Comparison of ENCODE assay signal across 16 cellular contexts in the genomic region with DNA sequence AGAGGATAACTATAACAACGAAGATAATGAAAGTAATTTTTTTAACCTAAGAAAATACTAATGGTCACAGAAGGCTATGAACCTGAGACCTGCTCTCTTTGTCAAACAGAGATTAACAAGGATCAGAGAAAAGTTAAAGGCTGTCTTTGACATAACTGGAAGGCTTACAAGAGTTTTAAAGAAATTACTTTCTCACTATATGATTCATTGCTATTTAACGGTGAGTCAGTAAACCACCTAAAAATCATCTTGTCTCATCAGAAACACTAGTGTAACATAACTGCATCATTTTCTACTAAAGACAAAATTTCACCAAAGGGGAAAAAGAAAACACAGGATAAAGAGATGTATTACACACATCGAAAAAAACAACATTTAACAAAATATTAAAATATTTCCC. TPM values are rescaled to one million over a fixed set of nuclear protein-coding genes. Genes with fewer than 3 reads are reported as not detected.
DNase-seq lines count a peak whose midpoint lies in the region; ATAC-seq, FAIRE-seq and TF ChIP-seq lines count a peak whose summit lies in the region.
"Had no signal": no experiment of that assay in that cellular context is flagged by ENCODE, and none has a peak within 500 bp of the region (broad histone marks: within the 10 kb centered on the region; RNA-seq: fewer than 3 reads in every experiment).

No MANE protein-coding gene starts in this region.

- ATAC-seq in HG02973 (IDR thresholded peaks at IDR 0.05; ENCODE audit: unreplicated experiment), result no peak
- no peak for ATAC-seq in GM18505 (IDR thresholded peaks at IDR 0.05; ENCODE audit: unreplicated experiment)
- no peak for ATAC-seq in GM21737 (IDR thresholded peaks at IDR 0.05; ENCODE audit: unreplicated experiment)

- H3K4me2 ChIP-seq in fibroblast of lung (ENCODE audit: extremely low read depth, insufficient read depth, low read length), result no peak overlapping the region

- peaks cover 3% of the 10 kb centered on the region for H3K4me1 ChIP-seq in fibroblast of lung (ENCODE audit: control insufficient read depth, extremely low read depth, insufficient read depth, low read length)

- H3K27me3 ChIP-seq in fibroblast of lung (ENCODE audit: control insufficient read depth, insufficient read depth, low read length), result no peaks in the 10 kb centered on the region

- H3K27me3 Mint-ChIP-seq in activated CD4-positive, alpha-beta memory T cell treated with anti-CD3 and anti-CD28 coated beads, Interleukin-2, amount 10 ng/mL, durations not matched to agents 7 days and 5 days, result no peaks in the 10 kb centered on the region

- peak overlapping the region; percentile 53 for H3K27ac Mint-ChIP-seq in activated CD4-positive, alpha-beta memory T cell treated with anti-CD3 and anti-CD28 coated beads, Interleukin-2, amount 10 ng/mL, durations not matched to agents 7 days and 5 days

- CTCF ChIA-PET in activated CD4-positive, alpha-beta memory T cell treated with anti-CD3 and anti-CD28 coated beads, Interleukin-2, amount 10 ng/mL, durations not matched to agents 7 days and 5 days (lab: Charles Lee), result no interaction called here

- no peaks in the 10 kb centered on the region for H4K20me1 ChIP-seq in fibroblast of lung (ENCODE audit: control insufficient read depth, extremely low read depth, insufficient read depth, low read length)

- H3K9me3 ChIP-seq in fibroblast of lung (ENCODE audit: control insufficient read depth, insufficient read depth, low read depth, low read length), result no peaks in the 10 kb centered on the region

- FAIRE-seq in H54 (lab: Jason Lieb, UNC), result peak; percentile 94

- no peak overlapping the region for H3K4me3 Mint-ChIP-seq in activated CD4-positive, alpha-beta memory T cell treated with anti-CD3 and anti-CD28 coated beads, Interleukin-2, amount 10 ng/mL, durations not matched to agents 7 days and 5 days

- TF ChIP-seq POLR2A in H54 (IDR thresholded peaks at IDR 0.05; ENCODE audit: low read depth, low read length) (no peak), GM18505 (IDR thresholded peaks at IDR 0.05; ENCODE audit: borderline replicate concordance, extremely low read depth, insufficient read depth, insufficient read length) (no peak)

- H3K27ac ChIP-seq in fibroblast of lung (ENCODE audit: insufficient read depth, low read length), result no peak overlapping the region
- H3K27ac ChIP-seq: coronary artery, parathyroid adenoma, skin epidermis had no signal

- H3K4me1 Mint-ChIP-seq in activated CD4-positive, alpha-beta memory T cell treated with anti-CD3 and anti-CD28 coated beads, Interleukin-2, amount 10 ng/mL, durations not matched to agents 7 days and 5 days, result peaks cover 18% of the 10 kb centered on the region

- POLR2A ChIA-PET in activated CD4-positive, alpha-beta memory T cell treated with anti-CD3 and anti-CD28 coated beads, Interleukin-2, amount 10 ng/mL, durations not matched to agents 7 days and 5 days (lab: Charles Lee), result no interaction called here

- no peak overlapping the region for H3K4me3 ChIP-seq in fibroblast of lung (replicated peaks in 1 of 4; ENCODE audit: control extremely low read depth in 1 of 4, insufficient read depth in 1 of 4, low read depth in 3 of 4, low read length in 4 of 4)
- H3K4me3 ChIP-seq: coronary artery, skin epidermis had no signal

- no peak overlapping the region for H3K9ac ChIP-seq in fibroblast of lung (ENCODE audit: insufficient read depth, low read length)
- H3K9ac ChIP-seq: parathyroid adenoma had no signal

- H3K79me2 ChIP-seq in fibroblast of lung (ENCODE audit: control insufficient read depth, insufficient read depth, low read length), result no peaks in the 10 kb centered on the region
- H3K79me2 ChIP-seq: parathyroid adenoma had no signal

- H3K36me3 Mint-ChIP-seq in activated CD4-positive, alpha-beta memory T cell treated with anti-CD3 and anti-CD28 coated beads, Interleukin-2, amount 10 ng/mL, durations not matched to agents 7 days and 5 days (ENCODE audit: low read depth), result peaks cover 25% of the 10 kb centered on the region

- DNase-seq in A172 (ENCODE audit: low spot score), result peak; percentile 30
- no peak for DNase-seq in H54 (ENCODE audit: insufficient read length, low spot score)
- DNase-seq in activated CD4-positive, alpha-beta memory T cell treated with anti-CD3 and anti-CD28 coated beads, Interleukin-2, amount 10 ng/mL, durations not matched to agents 7 days and 5 days, result no peak
- peak; percentile 5 to 45 for DNase-seq in fibroblast of lung (ENCODE audit: low read depth in 2 of 2)
- no peak for DNase-seq in NCI-H1417 treated with DMSO at 0.1 percent for 48 hours (lab: John Stamatoyannopoulos, UW)
- DNase-seq: activated CD4-positive, alpha-beta T cell treated with anti-CD3 and anti-CD28 coated beads for 4 hours; NCI-H1092; NCI-H526; stimulated activated CD4-positive, alpha-beta T cell treated with anti-CD3 and anti-CD28 coated beads, Interleukin-4, amount 100 ng/mL, for 1 hour had no signal

- no peaks in the 10 kb centered on the region for H3K36me3 ChIP-seq in fibroblast of lung (ENCODE audit: control insufficient read depth, insufficient read depth, low read length)

- H2AFZ ChIP-seq in fibroblast of lung (ENCODE audit: low read length), result no peak overlapping the region
- H2AFZ ChIP-seq: parathyroid adenoma had no signal

- no peak for TF ChIP-seq CTCF in fibroblast of lung (conservative IDR thresholded peaks at IDR 0.05 in 1 of 2, IDR thresholded peaks at IDR 0.05 in 1 of 2; ENCODE audit: low read depth in 1 of 2, low read length in 2 of 2)

- no peaks in the 10 kb centered on the region for H3K9me3 Mint-ChIP-seq in activated CD4-positive, alpha-beta memory T cell treated with anti-CD3 and anti-CD28 coated beads, Interleukin-2, amount 10 ng/mL, durations not matched to agents 7 days and 5 days

RNA-seq across cellular contexts. Expression of a gene that starts 19.3 kb away (rescaled TPM):
- not detected in 2 replicates for total RNA-seq in A172 (2014; rRNA removed; shearing (Covaris generic))
- total RNA-seq in activated CD4-positive, alpha-beta memory T cell treated with anti-CD3 and anti-CD28 coated beads, Interleukin-2, amount 10 ng/mL, durations not matched to agents 7 days and 5 days, result not detected
- total RNA-seq in fibroblast of lung, result not detected in 2 replicates
- not detected in 2 replicates for polyA plus RNA-seq in fibroblast of lung
- 0.13 and 0.23 TPM in 2 replicates for polyA plus RNA-seq in fibroblast of lung (2012)
- polyA minus RNA-seq in fibroblast of lung (ENCODE audit: low replicate concordance), result not detected in 2 replicates
- total RNA-seq: Daoy had no signal

Comparison
In these comparisons a context has a peak if more than half of its experiments do, and no peak if none do; other contexts are left out.
1. DNase-seq: peak in A172 (single experiment) and fibroblast of lung (2 of 2); none in H54 (single experiment), activated CD4-positive, alpha-beta memory T cell treated with anti-CD3 and anti-CD28 coated beads, Interleukin-2, amount 10 ng/mL, durations not matched to agents 7 days and 5 days (single experiment) and NCI-H1417 treated with DMSO at 0.1 percent for 48 hours (single experiment).